Comparison of ENCODE assay signal across 1 cellular context in genomic region chr2:102289129-102289528, GRCh38.
TF ChIP-seq lines count a peak whose summit lies in the region.

No MANE protein-coding gene starts in this region.

TF ChIP-seq in K562, 482 proteins besides CTCF, POLR2A, EP300 and RAD21:
- TF ChIP-seq CBX8 (IDR thresholded peaks at IDR 0.05; ENCODE audit: borderline replicate concordance, extremely low read depth, low read depth, low read length, poor library complexity, severe bottlenecking) (no peak), HMBOX1 (IDR thresholded peaks at IDR 0.05) (peak; percentile 37; the same call in 1 of the 2 replicates), SRSF7 (optimal IDR thresholded peaks at IDR 0.05; ENCODE audit: low read depth, low read length) (no peak), MCM5 (IDR thresholded peaks at IDR 0.05; ENCODE audit: low read depth) (no peak), ZBTB33 (CRISPR knock-in tag; IDR thresholded peaks at IDR 0.05) (no peak), JUND (IDR thresholded peaks at IDR 0.05; ENCODE audit: borderline replicate concordance, low read depth, low read length) (peak; percentile 62; the same call in 1 of the 2 replicates), JUND (tag; IDR thresholded peaks at IDR 0.05; ENCODE audit: borderline replicate concordance, low read depth, low read length) (no peak; the same call in 2 of the 3 replicates)
TF ChIP-seq in K562: peak in this region for 2.
